In genomic region chr20:4720121-4720976, GRCh38 we compare ENCODE assay signal across 8 cellular contexts. TPM values are rescaled to one million over a fixed set of nuclear protein-coding genes. Genes with fewer than 3 reads are reported as not detected.
DNase-seq lines count a peak whose midpoint lies in the region; ATAC-seq lines count a peak whose summit lies in the region.

No MANE protein-coding gene starts in this region.

- no peak overlapping the region for H3K4me3 Mint-ChIP-seq in activated CD4-positive, alpha-beta memory T cell treated with anti-CD3 and anti-CD28 coated beads for 36 hours

- CTCF ChIA-PET in activated CD4-positive, alpha-beta memory T cell treated with anti-CD3 and anti-CD28 coated beads for 36 hours (lab: Charles Lee): interaction anchor here (0.8 to 9.9 kb wide), 20 partner anchors 11 to 230 kb away, joined by 3 to 194 read pairs (median 6); no protein-coding TSS in a partner anchor

- no peaks in the 10 kb centered on the region for H3K36me3 Mint-ChIP-seq in activated CD4-positive, alpha-beta memory T cell treated with anti-CD3 and anti-CD28 coated beads for 36 hours

- no peaks in the 10 kb centered on the region for H3K9me3 Mint-ChIP-seq in activated CD4-positive, alpha-beta memory T cell treated with anti-CD3 and anti-CD28 coated beads for 36 hours

- peaks cover 6% of the 10 kb centered on the region for H3K4me1 Mint-ChIP-seq in activated CD4-positive, alpha-beta memory T cell treated with anti-CD3 and anti-CD28 coated beads for 36 hours (ENCODE audit: low read depth)

- no peaks in the 10 kb centered on the region for H3K27me3 Mint-ChIP-seq in activated CD4-positive, alpha-beta memory T cell treated with anti-CD3 and anti-CD28 coated beads for 36 hours

- peak overlapping the region; percentile 28 to 92 (median 86); a peak in 21 of 22 replicates for H3K27ac ChIP-seq in BLaER1 treated with 17β-estradiol and CSF1 and Interleukin-3, amounts not matched to agents 10 nM and 100 nM

- intact Hi-C loops in activated CD4-positive, alpha-beta memory T cell treated with anti-CD3 and anti-CD28 coated beads for 36 hours (cut with micrococcal nuclease): loop anchor here (1.0 to 10.0 kb wide), 3 partner anchors 106 to 616 kb away; no protein-coding TSS in a partner anchor

- POLR2A ChIA-PET in activated CD4-positive, alpha-beta memory T cell treated with anti-CD3 and anti-CD28 coated beads for 36 hours (lab: Charles Lee): no interaction called here

- H3K27ac Mint-ChIP-seq in activated CD4-positive, alpha-beta memory T cell treated with anti-CD3 and anti-CD28 coated beads for 36 hours: no peak overlapping the region

- H3K27me3 ChIP-seq in BLaER1 treated with 17β-estradiol and CSF1 and Interleukin-3, amounts not matched to agents 10 nM and 100 nM: no peaks in the 10 kb centered on the region

- H3K36me3 ChIP-seq in BLaER1 treated with 17β-estradiol and CSF1 and Interleukin-3, amounts not matched to agents 10 nM and 100 nM: no peaks in the 10 kb centered on the region

- H3K9me3 ChIP-seq in BLaER1 treated with 17β-estradiol and CSF1 and Interleukin-3, amounts not matched to agents 10 nM and 100 nM (replicated peaks in 1 of 11): peaks cover 0 to 10% (median 0%) of the 10 kb centered on the region in 11 experiments; a peak in 4 of 22 replicates

- DNase-seq in NCI-H69 (lab: John Stamatoyannopoulos, UW) (peak; percentile 69), ecto neural progenitor cell (ENCODE audit: low spot score) (peak; percentile 77), lung microvascular endothelial cell (ENCODE audit: low read depth in 2 of 2) (peak; percentile 65 to 76)
- DNase-seq in activated CD4-positive, alpha-beta memory T cell treated with anti-CD3 and anti-CD28 coated beads for 36 hours: peak; percentile 85
- peak; percentile 47 for DNase-seq in stimulated activated CD8-positive, alpha-beta memory T cell treated with anti-CD3 and anti-CD28 coated beads, Interleukin-12 subunit alpha, Interleukin-12 subunit beta, amount 100 ng/mL, for 4 hours (ENCODE audit: low read depth)

- no peaks in the 10 kb centered on the region; a peak in 1 of 22 replicates for H4K20me1 ChIP-seq in BLaER1 treated with 17β-estradiol and CSF1 and Interleukin-3, amounts not matched to agents 10 nM and 100 nM

- H3K4me3 ChIP-seq in BLaER1 treated with 17β-estradiol and CSF1 and Interleukin-3, amounts not matched to agents 10 nM and 100 nM: peak overlapping the region in 6 of 10 experiments; percentile 14 to 53 (median 19); a peak in 7 of 20 replicates

- ATAC-seq in GM19035 (IDR thresholded peaks at IDR 0.05; ENCODE audit: unreplicated experiment) (peak; percentile 98), HG03280 (IDR thresholded peaks at IDR 0.05; ENCODE audit: unreplicated experiment) (peak; percentile 94)

- H3K9ac ChIP-seq in BLaER1 treated with 17β-estradiol and CSF1 and Interleukin-3, amounts not matched to agents 10 nM and 100 nM: peak overlapping the region; percentile 32 to 82 (median 76)

- H3K4me2 ChIP-seq in BLaER1 treated with 17β-estradiol and CSF1 and Interleukin-3, amounts not matched to agents 10 nM and 100 nM: peak overlapping the region; percentile 65 to 92 (median 78)

- H3K4me1 ChIP-seq in BLaER1 treated with 17β-estradiol and CSF1 and Interleukin-3, amounts not matched to agents 10 nM and 100 nM: peaks cover 11 to 25% (median 17%) of the 10 kb centered on the region in 10 experiments

RNA-seq across cellular contexts. Expression of gene PRND, which starts 1.4 kb away (rescaled TPM):
- not detected for total RNA-seq in activated CD4-positive, alpha-beta memory T cell treated with anti-CD3 and anti-CD28 coated beads for 36 hours
- total RNA-seq in lung microvascular endothelial cell: under 0.01 and 2.0 TPM in 2 replicates

RNA-seq across cellular contexts. Expression of gene PRNP, which starts 34.1 kb away (rescaled TPM):
- 10 to 100 TPM; 53.2 to 54.6 TPM for total RNA-seq in activated CD4-positive, alpha-beta memory T cell treated with anti-CD3 and anti-CD28 coated beads for 36 hours
- total RNA-seq in lung microvascular endothelial cell: 54.5 and 88.5 TPM in 2 replicates

Comparison
In these comparisons a context has a peak if more than half of its experiments do, and no peak if none do; other contexts are left out.
1. Peak in every context shown above with its lines: DNase-seq, ATAC-seq, H3K4me3 ChIP-seq and H3K27ac ChIP-seq.